8 cellular contexts compared by ENCODE assay signal in genomic region chr12:12723681-12724420, GRCh38. TPM values are rescaled to one million over a fixed set of nuclear protein-coding genes. Genes with fewer than 3 reads are reported as not detected.
DNase-seq lines count a peak whose midpoint lies in the region; ATAC-seq, FAIRE-seq and TF ChIP-seq lines count a peak whose summit lies in the region.

No MANE protein-coding gene starts in this region.

- H3K4me2 ChIP-seq in DND-41 (ENCODE audit: insufficient read depth, low read length): peak overlapping the region; percentile 84
- H3K4me2 ChIP-seq in MM.1S (ENCODE audit: low read depth, low read length): peak overlapping the region; percentile 89
- no peak overlapping the region for H3K4me2 ChIP-seq in neural cell (ENCODE audit: low read length)

- peak overlapping the region; percentile 82 to 88; a peak in 3 of 4 replicates for H3K4me3 ChIP-seq in DND-41 (ENCODE audit: low read depth in 1 of 2, low read length in 2 of 2)
- peak overlapping the region; percentile 94 for H3K4me3 ChIP-seq in MM.1S (ENCODE audit: low read length)
- peak overlapping the region; percentile 62 for H3K4me3 ChIP-seq in fibroblast of mammary gland (ENCODE audit: control insufficient read depth, low read depth, low read length)
- H3K4me3 ChIP-seq in neural cell (ENCODE audit: low read length): peak overlapping the region; percentile 84

- DNase-seq in DND-41 (peak; percentile 65), MM.1S (peak; percentile 52), fibroblast of mammary gland (ENCODE audit: low read depth) (no peak), RCC 7860 (ENCODE audit: low spot score) (no peak), pons (ENCODE audit: low spot score) (no peak)
- peak; percentile 59 to 71 for DNase-seq in activated T-cell treated with anti-CD3 and anti-CD28 coated beads, Interleukin-2, amount 50 U/mL, for 48 hours

- TF ChIP-seq CTCF in DND-41 (IDR thresholded peaks at IDR 0.05; ENCODE audit: borderline replicate concordance, extremely low read depth, low read length, poor library complexity, severe bottlenecking): no peak
- TF ChIP-seq CTCF in MM.1S (IDR thresholded peaks at IDR 0.05; ENCODE audit: low read length): no peak
- no peak for TF ChIP-seq CTCF in fibroblast of mammary gland (conservative IDR thresholded peaks at IDR 0.05; ENCODE audit: control insufficient read depth, insufficient read depth, low read depth, low read length)
- no peak for TF ChIP-seq CTCF in neural cell (IDR thresholded peaks at IDR 0.05; ENCODE audit: poor library complexity, severe bottlenecking)

- H3K79me2 ChIP-seq in DND-41 (ENCODE audit: insufficient read depth, low read length): peaks cover 91% of the 10 kb centered on the region
- peaks cover 89% of the 10 kb centered on the region for H3K79me2 ChIP-seq in MM.1S (ENCODE audit: low read length)
- H3K79me2 ChIP-seq in neural cell (replicated peaks; ENCODE audit: insufficient read depth, low read length): peaks cover 25% of the 10 kb centered on the region

- H3K9ac ChIP-seq in DND-41 (ENCODE audit: low read depth, low read length) (peak overlapping the region; percentile 100), MM.1S (ENCODE audit: low read length) (peak overlapping the region; percentile 100), neural cell (ENCODE audit: low read length) (peak overlapping the region; percentile 68)

- FAIRE-seq in RCC 7860 (lab: Jason Lieb, UNC): no peak

- H3K27ac ChIP-seq in DND-41 (ENCODE audit: low read length) (peak overlapping the region; percentile 100), MM.1S (ENCODE audit: low read length) (peak overlapping the region; percentile 97), neural cell (ENCODE audit: low read length) (no peak overlapping the region)

- peaks cover 39% of the 10 kb centered on the region for H3K36me3 ChIP-seq in DND-41 (ENCODE audit: insufficient read depth, low read length)
- H3K36me3 ChIP-seq in MM.1S (replicated peaks; ENCODE audit: insufficient read depth, low read length): peaks cover 10% of the 10 kb centered on the region
- H3K36me3 ChIP-seq in neural cell (ENCODE audit: insufficient read depth, low read length): peaks cover 6% of the 10 kb centered on the region

- TF ChIP-seq EP300 in neural cell (conservative IDR thresholded peaks at IDR 0.05; ENCODE audit: poor library complexity, severe bottlenecking): no peak

- H3F3A ChIP-seq in MM.1S (ENCODE audit: insufficient read depth, low read length) (peaks cover 84% of the 10 kb centered on the region), neural cell (ENCODE audit: insufficient read depth, low read length, poor library complexity, severe bottlenecking) (no peaks in the 10 kb centered on the region)

- peak overlapping the region; percentile 34; the same call in 1 of the 2 replicates for H2AFZ ChIP-seq in DND-41 (ENCODE audit: low read depth, low read length)
- no peak overlapping the region for H2AFZ ChIP-seq in MM.1S (ENCODE audit: low read length)
- H2AFZ ChIP-seq in neural cell (ENCODE audit: low read depth, low read length): no peak overlapping the region

- H3K9me3 ChIP-seq in DND-41 (ENCODE audit: insufficient read depth, low read length, severe bottlenecking) (no peaks in the 10 kb centered on the region), MM.1S (replicated peaks; ENCODE audit: insufficient read depth, low read length) (no peaks in the 10 kb centered on the region), neural cell (ENCODE audit: low read length) (no peaks in the 10 kb centered on the region)

- H3K4me1 ChIP-seq in DND-41 (ENCODE audit: insufficient read depth, low read length): peaks cover 64% of the 10 kb centered on the region
- peaks cover 15% of the 10 kb centered on the region for H3K4me1 ChIP-seq in MM.1S (ENCODE audit: low read length)

- H4K20me1 ChIP-seq in DND-41 (ENCODE audit: insufficient read depth, low read length) (peaks cover 16% of the 10 kb centered on the region), MM.1S (ENCODE audit: insufficient read depth, low read length) (no peaks in the 10 kb centered on the region), neural cell (ENCODE audit: insufficient read depth) (peaks cover 9% of the 10 kb centered on the region)

- ATAC-seq in DND-41 (ENCODE audit: insufficient read depth, low read depth) (peak; percentile 16; the same call in 2 of the 3 replicates), HG03378 (IDR thresholded peaks at IDR 0.05; ENCODE audit: unreplicated experiment) (no peak)

- H3K9me2 ChIP-seq in MM.1S (replicated peaks; ENCODE audit: insufficient read depth, low read length) (no peaks in the 10 kb centered on the region), neural cell (ENCODE audit: insufficient read depth, low read length) (no peaks in the 10 kb centered on the region)

- no peaks in the 10 kb centered on the region for H3K27me3 ChIP-seq in DND-41 (ENCODE audit: insufficient read depth, low read length, poor library complexity)
- H3K27me3 ChIP-seq in MM.1S (replicated peaks; ENCODE audit: insufficient read depth, low read length): no peaks in the 10 kb centered on the region
- peaks cover 13% of the 10 kb centered on the region for H3K27me3 ChIP-seq in neural cell (ENCODE audit: insufficient read depth, low read depth, low read length)

- no peak for TF ChIP-seq RAD21 in neural cell (conservative IDR thresholded peaks at IDR 0.05)

TF ChIP-seq in neural cell, 6 proteins besides CTCF, POLR2A, EP300 and RAD21:
- TF ChIP-seq MXI1 (conservative IDR thresholded peaks at IDR 0.05; ENCODE audit: poor library complexity, severe bottlenecking) (peak; percentile 80), TAF1 (IDR thresholded peaks at IDR 0.05; ENCODE audit: low read depth) (no peak)
TF ChIP-seq in neural cell: peak in this region for 1.

RNA-seq across cellular contexts. Expression of gene CDKN1B, which starts 6.7 kb away (rescaled TPM):
- 106 and 107 TPM in 2 replicates for polyA plus RNA-seq in neural cell
- 86.6 and 95.9 TPM in 2 replicates for polyA minus RNA-seq in neural cell

RNA-seq across cellular contexts. Expression of gene GPR19, which starts 27.9 kb away (rescaled TPM):
- 44.2 and 53.4 TPM in 2 replicates for polyA plus RNA-seq in neural cell
- polyA minus RNA-seq in neural cell: 116 and 127 TPM in 2 replicates

Comparison
In these comparisons a context has a peak if more than half of its experiments do, and no peak if none do; other contexts are left out.
1. DNase-seq: peak in DND-41 (single experiment), MM.1S (single experiment) and activated T-cell treated with anti-CD3 and anti-CD28 coated beads, Interleukin-2, amount 50 U/mL, for 48 hours (2 of 2); none in fibroblast of mammary gland (single experiment), RCC 7860 (single experiment) and pons (single experiment).
2. Peak in every context shown above with its lines, with median percentiles within 50 percentile points of each other: H3K4me3 ChIP-seq and H3K9ac ChIP-seq.